Comparison of ENCODE assay signal across 12 cellular contexts in the genomic region with DNA sequence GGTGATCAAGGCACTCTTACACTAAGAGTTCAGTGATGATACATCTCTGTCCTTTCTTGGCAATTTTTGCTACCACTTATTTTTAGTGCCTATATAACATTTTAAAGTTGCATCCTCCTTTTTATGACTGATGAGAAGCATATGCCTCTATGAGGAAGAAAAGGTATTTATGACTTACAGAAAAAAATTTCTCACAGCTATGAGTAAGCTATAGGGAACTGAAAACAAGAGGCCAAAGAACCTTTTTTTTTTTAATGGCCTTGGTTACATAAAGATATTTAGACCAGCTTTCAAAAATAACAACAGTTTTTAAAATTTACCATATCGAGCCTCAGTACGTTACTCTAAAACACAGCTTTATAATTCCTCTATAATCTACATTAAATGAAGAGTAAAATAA. TPM values are rescaled to one million over a fixed set of nuclear protein-coding genes. Genes with fewer than 3 reads are reported as not detected.
DNase-seq lines count a peak whose midpoint lies in the region; ATAC-seq lines count a peak whose summit lies in the region.
"Had no signal": no experiment of that assay in that cellular context is flagged by ENCODE, and none has a peak within 500 bp of the region (broad histone marks: within the 10 kb centered on the region; RNA-seq: fewer than 3 reads in every experiment).

No MANE protein-coding gene starts in this region.

- DNase-seq in EL, result peak; percentile 2
- no peak for DNase-seq in mesenteric fat pad (ENCODE audit: low spot score)
- no peak for DNase-seq in DMS 273 treated with DMSO at 0.1 percent for 48 hours (lab: John Stamatoyannopoulos, UW)
- DNase-seq in stimulated activated CD4-positive, alpha-beta T cell treated with anti-CD3 and anti-CD28 coated beads, Interleukin-1b, Interleukin-23, amount 100 ng/mL, for 48 hours, result no peak
- DNase-seq in DMS153 treated with DMSO at 0.1 percent for 48 hours (lab: John Stamatoyannopoulos, UW; ENCODE audit: unreplicated experiment), result no peak
- DNase-seq: GDM1, NCI-H2081 treated with DMSO at 0.1 percent for 48 hours, nucleus accumbens had no signal

- peak; percentile 91 for ATAC-seq in GM19395 (IDR thresholded peaks at IDR 0.05; ENCODE audit: unreplicated experiment)
- ATAC-seq in HG02840 (IDR thresholded peaks at IDR 0.05; ENCODE audit: low FRiP score, unreplicated experiment), result peak; percentile 83
- ATAC-seq in HG03571 (IDR thresholded peaks at IDR 0.05; ENCODE audit: unreplicated experiment), result peak; percentile 83
- ATAC-seq: esophagus mucosa had no signal

RNA-seq across cellular contexts. Expression of a gene that starts 21.3 kb away (rescaled TPM):
- total RNA-seq in mesenteric fat pad, result 28.1 TPM

RNA-seq across cellular contexts. Expression of a gene that starts 21.7 kb away (rescaled TPM):
- 30.8 TPM for total RNA-seq in mesenteric fat pad
